In genomic region chr4:111013846-111014245, GRCh38 we compare ENCODE assay signal across 11 cellular contexts.
"Had no signal": no experiment of that assay in that cellular context is flagged by ENCODE, and none has a peak within 500 bp of the region (broad histone marks: within the 10 kb centered on the region; RNA-seq: fewer than 3 reads in every experiment).

No MANE protein-coding gene starts in this region.

- H3K27ac ChIP-seq: GM23248 had no signal

- H3K9me3 ChIP-seq: HAP-1 had no signal

- ATAC-seq: HCT116 had no signal

- FAIRE-seq: H1, H54 had no signal

- H3K9ac ChIP-seq: GM23248 had no signal

- H3K36me3 ChIP-seq: HAP-1 had no signal

- H3K4me2 ChIP-seq: GM23338 had no signal

- H3K4me1 ChIP-seq: HAP-1 had no signal

- H2AFZ ChIP-seq: GM23338 had no signal

- DNase-seq: GM23248, GOT3, H7, H9, HCEC 1CT, HFFc6 had no signal

- H3K4me3 ChIP-seq: GM23248, GM23338, HAP-1 had no signal
